10 cellular contexts compared by ENCODE assay signal in genomic region chr6:8085053-8085511, GRCh38. TPM values are rescaled to one million over a fixed set of nuclear protein-coding genes. Genes with fewer than 3 reads are reported as not detected.
DNase-seq lines count a peak whose midpoint lies in the region; ATAC-seq and TF ChIP-seq lines count a peak whose summit lies in the region.
"Had no signal": no experiment of that assay in that cellular context is flagged by ENCODE, and none has a peak within 500 bp of the region (broad histone marks: within the 10 kb centered on the region; RNA-seq: fewer than 3 reads in every experiment).

No MANE protein-coding gene starts in this region.

- no peak overlapping the region for H2AFZ ChIP-seq in GM23338

- H3K4me3 ChIP-seq in A673 (ENCODE audit: low read depth, low read length, poor library complexity, severe bottlenecking) (no peak overlapping the region), adrenal gland (no peak overlapping the region), GM23338 (no peak overlapping the region)

- H3K9me3 Mint-ChIP-seq in GM23338, result peaks cover 18% of the 10 kb centered on the region

- 24 to 41% (median 34%) methylated on average over 2 of the region's 2 CpGs for WGBS in adrenal gland, 4 donors

- POLR2A ChIA-PET in A673 (lab: Charles Lee; ENCODE audit: low non-redundant PET), result no interaction called here

- no peaks in the 10 kb centered on the region for H3K27me3 ChIP-seq in A673 (replicated peaks; ENCODE audit: insufficient read depth, low read depth, low read length, poor library complexity)
- H3K27me3 ChIP-seq in adrenal gland, result no peaks in the 10 kb centered on the region
- no peaks in the 10 kb centered on the region for H3K27me3 ChIP-seq in GM23338 (ENCODE audit: insufficient read depth)

- H3K27ac Mint-ChIP-seq in GM23338, result no peak overlapping the region
- H3K27ac Mint-ChIP-seq: naive B cell; stimulated activated memory B cell treated with anti-CD40 and anti-IgM and Interleukin-4, amounts not matched to agents 10 μg/mL and 1 μg/mL and 100 μg/mL, for 72 hours had no signal

- peaks cover 44% of the 10 kb centered on the region for H4K20me1 ChIP-seq in GM23338 (replicated peaks; ENCODE audit: insufficient read depth)

- BruUV-seq in A673 (replicated peaks; lab: Mats Ljungman, UMichigan), result no TSS peak

- peak overlapping the region; percentile 0 for H3K27ac ChIP-seq in A673 (ENCODE audit: low read depth, low read length, poor library complexity, severe bottlenecking)
- H3K27ac ChIP-seq in adrenal gland, result peak overlapping the region; percentile 65 to 84 (median 71)
- no peak overlapping the region for H3K27ac ChIP-seq in GM23338 (ENCODE audit: low read depth)

- peaks cover 50% of the 10 kb centered on the region for H3K4me1 ChIP-seq in A673 (ENCODE audit: insufficient read depth, low read length, poor library complexity, severe bottlenecking)
- H3K4me1 ChIP-seq in adrenal gland (replicated peaks in 1 of 2), result peaks cover 31 to 53% of the 10 kb centered on the region in 2 donors
- H3K4me1 ChIP-seq in GM23338 (ENCODE audit: insufficient read depth), result no peaks in the 10 kb centered on the region; the same call in 1 of the 2 replicates

- peak in 1 of 2 donors; percentile 13 for TF ChIP-seq POLR2A in adrenal gland (IDR thresholded peaks at IDR 0.05)

- H3K9me2 ChIP-seq in GM23338 (ENCODE audit: insufficient read depth), result no peaks in the 10 kb centered on the region

- H3K27me3 Mint-ChIP-seq in GM23338 (ENCODE audit: insufficient read depth, low read depth, poor library complexity), result no peaks in the 10 kb centered on the region
- H3K27me3 Mint-ChIP-seq: naive B cell; stimulated activated memory B cell treated with anti-CD40 and anti-IgM and Interleukin-4, amounts not matched to agents 10 μg/mL and 1 μg/mL and 100 μg/mL, for 72 hours had no signal

- H3K4me3 Mint-ChIP-seq in GM23338, result no peak overlapping the region
- H3K4me3 Mint-ChIP-seq: naive B cell; stimulated activated memory B cell treated with anti-CD40 and anti-IgM and Interleukin-4, amounts not matched to agents 10 μg/mL and 1 μg/mL and 100 μg/mL, for 72 hours had no signal

- TF ChIP-seq CTCF in A673 (conservative IDR thresholded peaks at IDR 0.05; ENCODE audit: low read depth, low read length) (no peak), adrenal gland (IDR thresholded peaks at IDR 0.05) (no peak), GM23338 (conservative IDR thresholded peaks at IDR 0.05; ENCODE audit: low read depth in 2 of 2) (no peak)

- no peaks in the 10 kb centered on the region for H3F3A ChIP-seq in GM23338 (replicated peaks; ENCODE audit: low read depth)

- H3K4me1 Mint-ChIP-seq in GM23338, result peaks cover 21% of the 10 kb centered on the region

- ATAC-seq in GM23338, result no peak; the same call in 2 of the 3 replicates
- ATAC-seq: stimulated activated memory B cell treated with anti-CD40 and anti-IgM and Interleukin-4, amounts not matched to agents 10 μg/mL and 1 μg/mL and 100 μg/mL, for 72 hours had no signal

- peaks cover 62% of the 10 kb centered on the region for H3K36me3 Mint-ChIP-seq in GM23338 (ENCODE audit: low read depth)

- H3K79me2 ChIP-seq in GM23338 (replicated peaks; ENCODE audit: insufficient read depth), result peaks cover 62% of the 10 kb centered on the region

- peaks cover 43% of the 10 kb centered on the region for H3K36me3 ChIP-seq in A673 (ENCODE audit: insufficient read depth, low read length, poor library complexity, severe bottlenecking)
- H3K36me3 ChIP-seq in adrenal gland (replicated peaks in 1 of 2), result peaks cover 0 to 18% of the 10 kb centered on the region in 2 donors
- peaks cover 31% of the 10 kb centered on the region; the same call in 1 of the 2 replicates for H3K36me3 ChIP-seq in GM23338 (ENCODE audit: insufficient read depth)

- intact Hi-C loops in A673 (cut with micrococcal nuclease; ENCODE audit: unreplicated experiment) (no loop called here), adrenal gland (cut with DNase I) (no loop called here)

- no peak overlapping the region for H3K4me2 ChIP-seq in GM23338

- H3K9me3 ChIP-seq in A673 (ENCODE audit: low read depth, low read length, poor library complexity, severe bottlenecking) (peaks cover 7% of the 10 kb centered on the region), adrenal gland (replicated peaks in 1 of 3) (no peaks in the 10 kb centered on the region)

- DNase-seq in A673 (ENCODE audit: low spot score), result no peak
- DNase-seq in HT-29 (ENCODE audit: low spot score), result peak; percentile 48
- peak; percentile 78 to 94 (median 91) for DNase-seq in adrenal gland
- peak; percentile 61 for DNase-seq in left kidney (ENCODE audit: low read depth, low spot score)
- DNase-seq in stimulated activated CD8-positive, alpha-beta memory T cell treated with anti-CD3 and anti-CD28 coated beads, Interleukin-4, amount 100 ng/mL, for 48 hours, result no peak
- no peak for DNase-seq in DMS153 treated with DMSO at 0.1 percent for 48 hours (lab: John Stamatoyannopoulos, UW; ENCODE audit: unreplicated experiment)
- no peak for DNase-seq in NCI-H1048 (lab: John Stamatoyannopoulos, UW)
- no peak for DNase-seq in GM23338 (ENCODE audit: low spot score)
- DNase-seq: naive B cell had no signal

- CTCF ChIA-PET in A673 (lab: Charles Lee), result no interaction called here

TF ChIP-seq in GM23338, 12 proteins besides CTCF, POLR2A, EP300 and RAD21 (continues in another document):
- TF ChIP-seq NANOG (IDR thresholded peaks at IDR 0.05; ENCODE audit: borderline replicate concordance), result no peak
- TF ChIP-seq, protein P1, sequence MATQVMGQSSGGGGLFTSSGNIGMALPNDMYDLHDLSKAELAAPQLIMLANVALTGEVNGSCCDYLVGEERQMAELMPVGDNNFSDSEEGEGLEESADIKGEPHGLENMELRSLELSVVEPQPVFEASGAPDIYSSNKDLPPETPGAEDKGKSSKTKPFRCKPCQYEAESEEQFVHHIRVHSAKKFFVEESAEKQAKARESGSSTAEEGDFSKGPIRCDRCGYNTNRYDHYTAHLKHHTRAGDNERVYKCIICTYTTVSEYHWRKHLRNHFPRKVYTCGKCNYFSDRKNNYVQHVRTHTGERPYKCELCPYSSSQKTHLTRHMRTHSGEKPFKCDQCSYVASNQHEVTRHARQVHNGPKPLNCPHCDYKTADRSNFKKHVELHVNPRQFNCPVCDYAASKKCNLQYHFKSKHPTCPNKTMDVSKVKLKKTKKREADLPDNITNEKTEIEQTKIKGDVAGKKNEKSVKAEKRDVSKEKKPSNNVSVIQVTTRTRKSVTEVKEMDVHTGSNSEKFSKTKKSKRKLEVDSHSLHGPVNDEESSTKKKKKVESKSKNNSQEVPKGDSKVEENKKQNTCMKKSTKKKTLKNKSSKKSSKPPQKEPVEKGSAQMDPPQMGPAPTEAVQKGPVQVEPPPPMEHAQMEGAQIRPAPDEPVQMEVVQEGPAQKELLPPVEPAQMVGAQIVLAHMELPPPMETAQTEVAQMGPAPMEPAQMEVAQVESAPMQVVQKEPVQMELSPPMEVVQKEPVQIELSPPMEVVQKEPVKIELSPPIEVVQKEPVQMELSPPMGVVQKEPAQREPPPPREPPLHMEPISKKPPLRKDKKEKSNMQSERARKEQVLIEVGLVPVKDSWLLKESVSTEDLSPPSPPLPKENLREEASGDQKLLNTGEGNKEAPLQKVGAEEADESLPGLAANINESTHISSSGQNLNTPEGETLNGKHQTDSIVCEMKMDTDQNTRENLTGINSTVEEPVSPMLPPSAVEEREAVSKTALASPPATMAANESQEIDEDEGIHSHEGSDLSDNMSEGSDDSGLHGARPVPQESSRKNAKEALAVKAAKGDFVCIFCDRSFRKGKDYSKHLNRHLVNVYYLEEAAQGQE (IDR thresholded peaks at IDR 0.05; ENCODE audit: unreplicated experiment), result no peak
- TF ChIP-seq EZH2 (IDR thresholded peaks at IDR 0.05; ENCODE audit: low read depth, unreplicated experiment), result no peak
- TF ChIP-seq STAT1 (IDR thresholded peaks at IDR 0.05; ENCODE audit: unreplicated experiment), result no peak
- TF ChIP-seq EZH2phosphoT487 (IDR thresholded peaks at IDR 0.05; ENCODE audit: unreplicated experiment), result no peak
- no peak for TF ChIP-seq JUNB (IDR thresholded peaks at IDR 0.05; ENCODE audit: unreplicated experiment)
- TF ChIP-seq ZNF331 (CRISPR knock-in tag; IDR thresholded peaks at IDR 0.05; ENCODE audit: low read depth), result no peak

RNA-seq across cellular contexts. Expression of gene EEF1E1, which starts 17.3 kb away (rescaled TPM):
- 124 and 147 TPM in 2 replicates for total RNA-seq in A673 (2021)
- 50.6 and 56.3 TPM in 2 replicates for total RNA-seq in HT-29 (2014; rRNA removed; shearing (Covaris generic))
- 10 to 100 TPM; 18.1 to 40.6 (median 31.8) TPM for total RNA-seq in adrenal gland
- polyA plus RNA-seq in adrenal gland, result 10 to 100 TPM; 18.3 to 72.9 (median 20.9) TPM
- total RNA-seq in GM23338 (2014; rRNA removed; shearing (Covaris generic)), result 196 and 317 TPM in 2 replicates
- polyA plus RNA-seq in GM23338 (2016; fragmentation: Nextera tagmentation; extraction: Ambion mirVana), result 273 and 298 TPM in 2 replicates

RNA-seq across cellular contexts. Expression of gene BLOC1S5, which starts 20.9 kb away (rescaled TPM):
- total RNA-seq in A673 (2021), result 21.8 and 22.6 TPM in 2 replicates
- 3.5 and 8.4 TPM in 2 replicates for total RNA-seq in HT-29 (2014; rRNA removed; shearing (Covaris generic))
- 10 to 100 TPM in 6 of 8 donors, 1 to 10 TPM in 2; 8.5 to 25.3 (median 15.5) TPM for total RNA-seq in adrenal gland
- 10 to 100 TPM in 1 of 3 donors, 1 to 10 TPM in 2; 5.3 to 15.2 (median 7.3) TPM for polyA plus RNA-seq in adrenal gland
- 14.9 and 17.3 TPM in 2 replicates for total RNA-seq in GM23338 (2014; rRNA removed; shearing (Covaris generic))
- 16.6 and 19.3 TPM in 2 replicates for polyA plus RNA-seq in GM23338 (2016; fragmentation: Nextera tagmentation; extraction: Ambion mirVana)

Comparison
In these comparisons a context has a peak if more than half of its experiments do, and no peak if none do; other contexts are left out.
1. DNase-seq: peak in HT-29 (single experiment), adrenal gland (7 of 7) and left kidney (single experiment); none in A673 (single experiment), stimulated activated CD8-positive, alpha-beta memory T cell treated with anti-CD3 and anti-CD28 coated beads, Interleukin-4, amount 100 ng/mL, for 48 hours (single experiment), DMS153 treated with DMSO at 0.1 percent for 48 hours (single experiment), NCI-H1048 (single experiment) and GM23338 (single experiment).